ENCODE assay signal across 9 cellular contexts in the genomic region with DNA sequence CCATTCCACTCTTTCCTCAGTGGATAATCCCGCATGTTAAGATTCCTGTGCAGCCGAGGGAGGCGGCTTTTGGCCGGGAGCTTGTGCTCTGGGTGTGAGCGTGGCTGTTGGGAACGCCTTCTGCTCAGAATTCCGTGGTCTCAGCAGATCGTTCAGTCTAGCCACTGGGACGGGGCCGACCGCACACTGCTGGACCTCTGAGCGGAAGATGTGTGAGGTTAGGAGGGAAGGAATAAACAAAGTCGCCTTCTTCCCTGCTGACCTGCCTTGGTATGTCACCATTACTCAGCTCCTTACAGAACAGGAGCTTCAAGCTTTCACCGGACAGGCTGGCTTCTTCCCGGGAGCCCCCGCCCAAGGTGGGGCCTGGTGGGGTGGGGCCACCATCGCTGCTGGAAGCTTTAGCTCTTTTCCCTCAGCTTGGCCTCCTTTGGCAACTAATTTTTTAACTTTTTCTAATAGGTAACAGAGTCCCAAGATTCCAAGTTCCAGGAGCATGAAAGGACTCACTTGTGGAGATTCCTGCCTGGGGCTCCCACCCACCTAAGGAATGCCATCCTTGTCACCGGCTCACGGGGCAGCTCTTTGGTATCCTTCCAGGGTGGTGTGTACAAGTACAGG. TPM values are rescaled to one million over a fixed set of nuclear protein-coding genes. Genes with fewer than 3 reads are reported as not detected.
A peak's percentile ranks its signal among the peaks of the same experiment; 100 is the strongest.
DNase-seq lines count a peak whose midpoint lies in the region; ATAC-seq and TF ChIP-seq lines count a peak whose summit lies in the region.
"Had no signal": no experiment of that assay in that cellular context is flagged by ENCODE, and none has a peak within 500 bp of the region (broad histone marks: within the 10 kb centered on the region; RNA-seq: fewer than 3 reads in every experiment).

No MANE protein-coding gene starts in this region.

- peak overlapping the region in 1 of 2 donors; percentile 12 for H3K9ac ChIP-seq in colonic mucosa (ENCODE audit: low read depth in 2 of 2, low read length in 2 of 2)

- H3K4me1 ChIP-seq in RWPE2 (ENCODE audit: insufficient read depth, poor library complexity, severe bottlenecking) (peaks cover 8% of the 10 kb centered on the region), colonic mucosa (no peaks in the 10 kb centered on the region)

- TF ChIP-seq CTCF in RWPE2 (IDR thresholded peaks at IDR 0.05; ENCODE audit: poor library complexity, severe bottlenecking) (no peak), fibroblast of villous mesenchyme (IDR thresholded peaks at IDR 0.05; ENCODE audit: insufficient read depth, low read depth, low read length) (no peak), colonic mucosa (IDR thresholded peaks at IDR 0.05) (no peak)

- H3K4me3 ChIP-seq in RWPE2 (ENCODE audit: severe bottlenecking), result no peak overlapping the region
- peak overlapping the region; percentile 13 for H3K4me3 ChIP-seq in fibroblast of villous mesenchyme (ENCODE audit: low read depth, low read length)
- H3K4me3 ChIP-seq in colonic mucosa, result no peak overlapping the region

- no peaks in the 10 kb centered on the region for H3K27me3 ChIP-seq in RWPE2 (ENCODE audit: insufficient read depth, poor library complexity, severe bottlenecking)
- H3K27me3 ChIP-seq in colonic mucosa, result no peaks in the 10 kb centered on the region

- no peak overlapping the region for H3K27ac ChIP-seq in RWPE2 (ENCODE audit: poor library complexity, severe bottlenecking)
- no peak overlapping the region for H3K27ac ChIP-seq in caudate nucleus (ENCODE audit: low read depth, low read length)
- no peak overlapping the region for H3K27ac ChIP-seq in colonic mucosa

- DNase-seq in Caki2 (ENCODE audit: low read depth), result peak; percentile 97
- no peak for DNase-seq in RWPE2 (ENCODE audit: low spot score)
- peak; percentile 85 for DNase-seq in fibroblast of villous mesenchyme (ENCODE audit: low read depth)
- DNase-seq in posterior vena cava (ENCODE audit: low spot score), result peak; percentile 81
- DNase-seq in NCI-H1417 treated with DMSO at 0.1 percent for 48 hours (lab: John Stamatoyannopoulos, UW), result no peak
- no peak for DNase-seq in caudate nucleus (lab: John Stamatoyannopoulos, UW)
- no peak for DNase-seq in colonic mucosa
- DNase-seq in DMS153 treated with DMSO at 0.1 percent for 48 hours (lab: John Stamatoyannopoulos, UW; ENCODE audit: unreplicated experiment), result no peak
- DNase-seq: activated naive CD4-positive, alpha-beta T cell treated with anti-CD3 and anti-CD28 coated beads for 36 hours had no signal

- intact Hi-C loops in posterior vena cava (cut with DNase I) (no loop called here), colonic mucosa (cut with DNase I) (no loop called here)

- in situ Hi-C loops in Caki2 (cut with HindIII; ENCODE audit: low pct_unique_long_range_greater_than_20kb, low sequenced_read_pairs), result no loop called here

- no peaks in the 10 kb centered on the region for H3K9me3 ChIP-seq in RWPE2 (ENCODE audit: severe bottlenecking)
- no peaks in the 10 kb centered on the region for H3K9me3 ChIP-seq in colonic mucosa

- ATAC-seq in RWPE2 (ENCODE audit: low read depth), result peak; percentile 55

- H3K36me3 ChIP-seq in RWPE2 (ENCODE audit: low read depth) (no peaks in the 10 kb centered on the region), colonic mucosa (no peaks in the 10 kb centered on the region)

RNA-seq across cellular contexts. Expression of a gene that starts 22.5 kb away (rescaled TPM):
- total RNA-seq in Caki2 (2014; rRNA removed; shearing (Covaris generic); ENCODE audit: low replicate concordance), result 37.8 and 46.2 TPM in 2 replicates
- total RNA-seq in fibroblast of villous mesenchyme (10.4 and 14.8 TPM in 2 replicates), posterior vena cava (10 to 100 TPM; 22.9 to 29.8 TPM), colonic mucosa (1 to 10 TPM; 2.2 to 2.5 TPM)

RNA-seq across cellular contexts. Expression of a gene that starts 31.5 kb away (rescaled TPM):
- 11.2 and 12.3 TPM in 2 replicates for total RNA-seq in Caki2 (2014; rRNA removed; shearing (Covaris generic); ENCODE audit: low replicate concordance)
- total RNA-seq in fibroblast of villous mesenchyme (0.86 and 2.6 TPM in 2 replicates), posterior vena cava (under 1 TPM in 1 of 2 donors, not detected in 1; 0.83 TPM), colonic mucosa (1 to 10 TPM in 1 of 2 donors, under 1 TPM in 1; 0.45 to 1.1 TPM)
- total RNA-seq: activated naive CD4-positive, alpha-beta T cell treated with anti-CD3 and anti-CD28 coated beads for 36 hours had no signal

Comparison
In these comparisons a context has a peak if more than half of its experiments do, and no peak if none do; other contexts are left out.
1. DNase-seq: peak in Caki2 (single experiment), fibroblast of villous mesenchyme (single experiment) and posterior vena cava (single experiment); none in RWPE2 (single experiment), NCI-H1417 treated with DMSO at 0.1 percent for 48 hours (single experiment), caudate nucleus (0 of 61), colonic mucosa (single experiment) and DMS153 treated with DMSO at 0.1 percent for 48 hours (single experiment).